ENCODE assay signal across 34 cellular contexts in genomic region chr18:75760208-75760607, GRCh38.
"Had no signal": no experiment of that assay in that cellular context is flagged by ENCODE, and none has a peak within 500 bp of the region (broad histone marks: within the 10 kb centered on the region; RNA-seq: fewer than 3 reads in every experiment).

No MANE protein-coding gene starts in this region.

- H3K36me3 ChIP-seq: MG63 had no signal

- H3K27me3 ChIP-seq: MG63 had no signal

- H3K4me2 ChIP-seq: KMS-11 had no signal

- H3K27ac ChIP-seq: KMS-11 had no signal

- H3K4me3 ChIP-seq: MG63 had no signal

- H3K9me3 ChIP-seq: MG63 had no signal

- DNase-seq: Karpas-422, Kasumi-1, KG1, MG63, MM.1S, MV-4-11, NCI-H1048, NCI-H1092, NCI-H1092 treated with DMSO at 0.1 percent for 48 hours, NCI-H1105, NCI-H1105 treated with DMSO at 0.1 percent for 48 hours, NCI-H1417, NCI-H1417 treated with DMSO at 0.1 percent for 48 hours, NCI-H1436, NCI-H1436 treated with DMSO at 0.1 percent for 48 hours, NCI-H146, NCI-H1694, NCI-H1694 treated with DMSO at 0.1 percent for 48 hours, NCI-H187, NCI-H187 treated with DMSO at 0.1 percent for 48 hours, NCI-H1930, NCI-H2029, NCI-H2029 treated with DMSO at 0.1 percent for 48 hours, NCI-H2081, NCI-H2081 treated with DMSO at 0.1 percent for 48 hours, NCI-H2107, NCI-H2171, NCI-H2171 treated with DMSO at 0.1 percent for 48 hours, NCI-H2227 treated with DMSO at 0.1 percent for 48 hours, NCI-H226, NCI-H345, NCI-H446, NCI-H446 treated with DMSO at 0.1 percent for 48 hours had no signal

- H3K9ac ChIP-seq: KMS-11 had no signal
